Comparison of ENCODE assay signal across 10 cellular contexts in the genomic region with DNA sequence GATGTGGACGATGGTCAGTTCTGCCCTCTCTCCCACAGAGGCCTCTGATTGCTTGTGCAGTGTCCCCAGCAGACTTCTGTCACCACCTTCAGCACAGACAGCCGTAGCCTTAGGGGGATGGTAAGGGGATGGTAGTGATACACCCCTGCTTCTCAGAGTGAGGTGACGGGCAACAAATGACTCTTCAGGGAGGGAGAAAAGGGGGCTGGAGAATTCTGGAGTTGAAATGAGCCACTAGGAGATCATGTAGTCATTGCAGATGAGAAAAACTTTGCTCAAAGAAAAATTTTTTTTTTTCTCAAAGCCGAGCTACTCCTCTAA. TPM values are rescaled to one million over a fixed set of nuclear protein-coding genes. Genes with fewer than 3 reads are reported as not detected.
DNase-seq lines count a peak whose midpoint lies in the region; ATAC-seq and TF ChIP-seq lines count a peak whose summit lies in the region.
"Had no signal": no experiment of that assay in that cellular context is flagged by ENCODE, and none has a peak within 500 bp of the region (broad histone marks: within the 10 kb centered on the region; RNA-seq: fewer than 3 reads in every experiment).

No MANE protein-coding gene starts in this region.

- no peaks in the 10 kb centered on the region for H3K9me2 ChIP-seq in HCT116 (ENCODE audit: insufficient read depth)

- no peak for TF ChIP-seq POLR2A in HCT116 (IDR thresholded peaks at IDR 0.05; ENCODE audit: borderline replicate concordance, extremely low read depth, insufficient read depth, insufficient read length)

- BruUV-seq in HCT116 (replicated peaks; lab: Mats Ljungman, UMichigan) = no TSS peak

- H3K9me3 ChIP-seq in BLaER1 (no peaks in the 10 kb centered on the region), HCT116 (ENCODE audit: control insufficient read depth in 1 of 2, insufficient read depth in 1 of 2, low read depth in 1 of 2, low read length in 2 of 2) (no peaks in the 10 kb centered on the region)
- no peaks in the 10 kb centered on the region for H3K9me3 ChIP-seq in naive thymus-derived CD4-positive, alpha-beta T cell (ENCODE audit: control insufficient read depth in 2 of 3, low read length in 3 of 3)
- H3K9me3 ChIP-seq: pancreas had no signal

- DNase-seq in HCT116 (ENCODE audit: low read depth, low spot score) (no peak), NCI-H1436 treated with DMSO at 0.1 percent for 48 hours (lab: John Stamatoyannopoulos, UW) (no peak), iPS-NIHi11 (ENCODE audit: low spot score) (no peak), OCI-M1 (lab: John Stamatoyannopoulos, UW) (no peak)
- DNase-seq in naive thymus-derived CD4-positive, alpha-beta T cell = no peak
- DNase-seq: effector memory CD4-positive, alpha-beta T cell; pancreas had no signal

- H3K4me2 ChIP-seq in BLaER1 (peak overlapping the region; percentile 92), HCT116 (ENCODE audit: low read length) (peak overlapping the region; percentile 60)

- H3K9me3 Mint-ChIP-seq in naive thymus-derived CD4-positive, alpha-beta T cell = no peaks in the 10 kb centered on the region

- no peak for TF ChIP-seq CTCF in HCT116 (IDR thresholded peaks at IDR 0.05 in 2 of 3, conservative IDR thresholded peaks at IDR 0.05 in 1 of 3; ENCODE audit: borderline replicate concordance in 1 of 3, insufficient read depth in 1 of 3, low read depth in 2 of 3, low read length in 2 of 3)

- H3K27me3 ChIP-seq in BLaER1 = peaks cover 21% of the 10 kb centered on the region
- H3K27me3 ChIP-seq in HCT116 (ENCODE audit: insufficient read depth, low read length) = no peaks in the 10 kb centered on the region
- H3K27me3 ChIP-seq in naive thymus-derived CD4-positive, alpha-beta T cell (ENCODE audit: control insufficient read depth in 2 of 2, insufficient read depth in 2 of 2, low read length in 2 of 2) = no peaks in the 10 kb centered on the region
- H3K27me3 ChIP-seq: pancreas had no signal

- H3K9ac ChIP-seq in BLaER1 (no peak overlapping the region), HCT116 (ENCODE audit: low read length) (no peak overlapping the region)

- POLR2A ChIA-PET in HCT116 (lab: Charles Lee) = no interaction called here
- POLR2A ChIA-PET in naive thymus-derived CD4-positive, alpha-beta T cell (lab: Charles Lee) = no interaction called here

- CTCF ChIA-PET in HCT116 (lab: Charles Lee) = interaction anchor here (0.9 kb wide), 1 partner anchor 292 kb away, joined by 4 read pairs; no protein-coding TSS in a partner anchor
- CTCF ChIA-PET in naive thymus-derived CD4-positive, alpha-beta T cell (lab: Charles Lee) = no interaction called here

- H3K4me3 ChIP-seq in BLaER1 (0 out of 2 replicates have a peak overlapping the region, but pooled peaks have one; percentile 12), HCT116 (replicated peaks in 1 of 2; ENCODE audit: low read depth in 1 of 2, low read length in 2 of 2) (no peak overlapping the region)
- no peak overlapping the region for H3K4me3 ChIP-seq in naive thymus-derived CD4-positive, alpha-beta T cell (ENCODE audit: low read length)
- H3K4me3 ChIP-seq: pancreas had no signal

- intact Hi-C loops in HCT116 (cut with micrococcal nuclease) = no loop called here
- intact Hi-C loops in naive thymus-derived CD4-positive, alpha-beta T cell (cut with micrococcal nuclease) = no loop called here

- RAD21 ChIA-PET in HCT116 (lab: Charles Lee; ENCODE audit: low non-redundant PET in 1 of 2, low total read pairs in 2 of 2, uncharacterized antibody in 2 of 2, unreplicated experiment in 2 of 2) = interaction anchor here in 1 of 2 experiments (1.3 kb wide), 1 partner anchor 292 kb away, joined by 5 read pairs; no protein-coding TSS in a partner anchor

- WGBS in adipose tissue, 3 donors = 52 to 80% (median 71%) methylated on average over 4 of the region's 4 CpGs

- no peak for TF ChIP-seq RAD21 in HCT116 (IDR thresholded peaks at IDR 0.05; ENCODE audit: low read depth)

- H3K27ac ChIP-seq in BLaER1 (no peak overlapping the region), HCT116 (ENCODE audit: low read depth, low read length) (peak overlapping the region; percentile 29; the same call in 1 of the 2 replicates), adipose tissue (ENCODE audit: low read depth, low read length) (peak overlapping the region; percentile 80)
- H3K27ac ChIP-seq in naive thymus-derived CD4-positive, alpha-beta T cell (ENCODE audit: low read depth, low read length) = no peak overlapping the region

- H3K4me1 Mint-ChIP-seq in naive thymus-derived CD4-positive, alpha-beta T cell = peaks cover 4 to 17% (median 7%) of the 10 kb centered on the region in 7 donors

- peak overlapping the region in 1 of 9 donors; percentile 79 for H3K27ac Mint-ChIP-seq in naive thymus-derived CD4-positive, alpha-beta T cell

- peaks cover 0 to 10% (median 0%) of the 10 kb centered on the region in 5 donors for H3K27me3 Mint-ChIP-seq in naive thymus-derived CD4-positive, alpha-beta T cell

- ATAC-seq in HCT116 (no peak), HG02840 (IDR thresholded peaks at IDR 0.05; ENCODE audit: low FRiP score, unreplicated experiment) (no peak)
- ATAC-seq in naive thymus-derived CD4-positive, alpha-beta T cell = peak; percentile 29

- no peak overlapping the region for H2AFZ ChIP-seq in HCT116 (ENCODE audit: low read depth, low read length, poor library complexity, severe bottlenecking)

- H3K4me1 ChIP-seq in BLaER1 (peaks cover 33% of the 10 kb centered on the region), HCT116 (ENCODE audit: control insufficient read depth in 1 of 2, insufficient read depth in 2 of 2, low read length in 2 of 2) (peaks cover 25 to 39% of the 10 kb centered on the region in 2 experiments)
- no peaks in the 10 kb centered on the region for H3K4me1 ChIP-seq in naive thymus-derived CD4-positive, alpha-beta T cell (ENCODE audit: control insufficient read depth in 2 of 2, insufficient read depth in 2 of 2, low read length in 2 of 2)

- no peaks in the 10 kb centered on the region for H3K36me3 Mint-ChIP-seq in naive thymus-derived CD4-positive, alpha-beta T cell

- no peaks in the 10 kb centered on the region for H3K36me3 ChIP-seq in BLaER1
- no peaks in the 10 kb centered on the region for H3K36me3 ChIP-seq in HCT116 (ENCODE audit: control insufficient read depth in 1 of 2, insufficient read depth in 2 of 2, low read length in 2 of 2)
- no peaks in the 10 kb centered on the region for H3K36me3 ChIP-seq in naive thymus-derived CD4-positive, alpha-beta T cell (ENCODE audit: control insufficient read depth in 2 of 3, insufficient read depth in 3 of 3, low read length in 3 of 3)
- H3K36me3 ChIP-seq: pancreas had no signal

- H3K4me3 Mint-ChIP-seq in naive thymus-derived CD4-positive, alpha-beta T cell = no peak overlapping the region

- H4K20me1 ChIP-seq in BLaER1 (peaks cover 22% of the 10 kb centered on the region), HCT116 (ENCODE audit: insufficient read depth) (no peaks in the 10 kb centered on the region)

- H3K79me2 ChIP-seq in HCT116 (ENCODE audit: insufficient read depth, low read length) = no peaks in the 10 kb centered on the region

TF ChIP-seq in HCT116, 20 proteins besides CTCF, POLR2A, EP300 and RAD21:
- TF ChIP-seq MAX (IDR thresholded peaks at IDR 0.05) = no peak
- TF ChIP-seq EZH2phosphoT487 (IDR thresholded peaks at IDR 0.05; ENCODE audit: borderline replicate concordance) = no peak

RNA-seq across cellular contexts. Expression of gene TIMP4, which starts 29.6 kb away (rescaled TPM):
- total RNA-seq in HCT116 (2021; ENCODE audit: unreplicated experiment) = not detected
- polyA plus RNA-seq in HCT116 (2012) = 0.04 and 0.09 TPM in 2 replicates
- polyA plus RNA-seq in adipose tissue = 100 to 1,000 TPM in 2 of 3 donors, 10 to 100 TPM in 1; 29.1 to 374 (median 109) TPM
- total RNA-seq in naive thymus-derived CD4-positive, alpha-beta T cell = not detected
- under 1 TPM in 1 of 2 donors, not detected in 1; 0.53 TPM for polyA plus RNA-seq in naive thymus-derived CD4-positive, alpha-beta T cell

Comparison
In these comparisons a context has a peak if more than half of its experiments do, and no peak if none do; other contexts are left out.
1. H3K27ac ChIP-seq: peak in HCT116 (single experiment) and adipose tissue (single experiment); none in BLaER1 (single experiment) and naive thymus-derived CD4-positive, alpha-beta T cell (single experiment).